Comparison of ENCODE assay signal across 18 cellular contexts in the genomic region with DNA sequence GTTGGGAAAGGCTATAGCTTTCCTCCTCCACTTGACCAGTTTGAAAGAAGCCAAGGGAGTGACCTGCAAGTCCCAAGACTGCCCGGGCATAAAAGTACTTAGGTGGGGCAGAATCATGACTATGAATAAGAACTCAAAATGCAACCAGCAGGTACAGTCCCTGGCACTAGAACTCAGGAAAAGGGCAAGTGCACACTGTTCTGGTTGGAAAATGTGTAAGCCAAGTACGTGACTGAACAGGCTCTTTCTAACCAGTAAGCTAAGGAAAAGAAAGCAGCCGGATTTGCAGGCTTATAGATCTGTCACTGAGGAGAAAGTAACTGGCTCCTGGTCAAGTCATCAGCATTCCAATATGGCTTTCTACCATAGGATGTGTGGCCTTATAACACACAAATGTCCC.
DNase-seq lines count a peak whose midpoint lies in the region; ATAC-seq, FAIRE-seq and TF ChIP-seq lines count a peak whose summit lies in the region.
"Had no signal": no experiment of that assay in that cellular context is flagged by ENCODE, and none has a peak within 500 bp of the region (broad histone marks: within the 10 kb centered on the region; RNA-seq: fewer than 3 reads in every experiment).

No MANE protein-coding gene starts in this region.

- TF ChIP-seq POLR2A in HepG2 (IDR thresholded peaks at IDR 0.05; ENCODE audit: insufficient read depth in 1 of 2, low read depth in 2 of 2, low read length in 2 of 2): no peak
- no peak for TF ChIP-seq POLR2A in erythroblast (IDR thresholded peaks at IDR 0.05; ENCODE audit: low read length)

- no peaks in the 10 kb centered on the region for H3K27me3 Mint-ChIP-seq in astrocyte (ENCODE audit: low read depth, unreplicated experiment)
- H3K27me3 Mint-ChIP-seq: B cell had no signal

- no peak overlapping the region for H3K4me2 ChIP-seq in astrocyte (ENCODE audit: low read length)
- peak overlapping the region; percentile 54 for H3K4me2 ChIP-seq in HepG2 (ENCODE audit: low read depth, low read length)

- no peaks in the 10 kb centered on the region for H4K20me1 ChIP-seq in astrocyte (ENCODE audit: insufficient read depth, low read length)
- H4K20me1 ChIP-seq in HepG2 (ENCODE audit: insufficient read depth, low read length): no peaks in the 10 kb centered on the region

- intact Hi-C loops in HepG2 (cut with micrococcal nuclease; ENCODE audit: unreplicated experiment): no loop called here

- H3K4me3 ChIP-seq in astrocyte (ENCODE audit: insufficient read depth, low read depth, low read length) (no peak overlapping the region), HepG2 (replicated peaks in 1 of 3; ENCODE audit: insufficient read depth in 1 of 3, low read depth in 2 of 3, low read length in 3 of 3) (peak overlapping the region in 1 of 3 experiments; percentile 13; a peak in 2 of 6 replicates)
- H3K4me3 ChIP-seq: K562 had no signal

- H3K4me1 ChIP-seq in astrocyte (ENCODE audit: insufficient read depth, low read length): peaks cover 13% of the 10 kb centered on the region
- H3K4me1 ChIP-seq in HepG2 (ENCODE audit: insufficient read depth, low read length): peaks cover 46% of the 10 kb centered on the region

- POLR2A ChIA-PET in HepG2 (lab: Yijun Ruan, JAX): no interaction called here

- H3K9me3 ChIP-seq in astrocyte (ENCODE audit: insufficient read depth, low read depth, low read length): no peaks in the 10 kb centered on the region
- no peaks in the 10 kb centered on the region for H3K9me3 ChIP-seq in HepG2 (ENCODE audit: low read length)

- H3K9ac ChIP-seq in astrocyte (ENCODE audit: low read length): no peak overlapping the region
- no peak overlapping the region for H3K9ac ChIP-seq in HepG2 (ENCODE audit: insufficient read depth, low read depth, low read length)

- no peak overlapping the region for H3K4me3 Mint-ChIP-seq in astrocyte (ENCODE audit: unreplicated experiment)
- no peak overlapping the region for H3K4me3 Mint-ChIP-seq in stimulated activated effector memory CD8-positive, alpha-beta T cell treated with anti-CD3 and anti-CD28 coated beads, Interleukin-12 subunit alpha, Interleukin-12 subunit beta, amount 100 ng/mL, for 72 hours
- H3K4me3 Mint-ChIP-seq: B cell had no signal

- H2AFZ ChIP-seq in astrocyte (ENCODE audit: low read depth, low read length) (peak overlapping the region; percentile 24), HepG2 (ENCODE audit: low read length) (no peak overlapping the region)

- no peak overlapping the region for H3K27ac Mint-ChIP-seq in astrocyte (ENCODE audit: unreplicated experiment)
- no peak overlapping the region for H3K27ac Mint-ChIP-seq in stimulated activated effector memory CD8-positive, alpha-beta T cell treated with anti-CD3 and anti-CD28 coated beads, Interleukin-12 subunit alpha, Interleukin-12 subunit beta, amount 100 ng/mL, for 72 hours
- H3K27ac Mint-ChIP-seq: B cell had no signal

- BruUV-seq in HepG2 (replicated peaks; lab: Mats Ljungman, UMichigan): no TSS peak

- no peak for TF ChIP-seq RAD21 in HepG2 (CRISPR knock-in tag; IDR thresholded peaks at IDR 0.05)

- in situ Hi-C loops in HepG2 (cut with HindIII; ENCODE audit: extremely low pct_ligation_motif_present, low pct_unique_long_range_greater_than_20kb): no loop called here

- no peaks in the 10 kb centered on the region for H3K27me3 ChIP-seq in astrocyte (ENCODE audit: insufficient read depth, low read length)
- H3K27me3 ChIP-seq in HepG2 (ENCODE audit: control insufficient read depth in 1 of 2, insufficient read depth in 2 of 2, low read length in 2 of 2): no peaks in the 10 kb centered on the region

- peaks cover 10% of the 10 kb centered on the region for H3K4me1 Mint-ChIP-seq in astrocyte (ENCODE audit: low read depth, unreplicated experiment)
- H3K4me1 Mint-ChIP-seq in stimulated activated effector memory CD8-positive, alpha-beta T cell treated with anti-CD3 and anti-CD28 coated beads, Interleukin-12 subunit alpha, Interleukin-12 subunit beta, amount 100 ng/mL, for 72 hours: peaks cover 10% of the 10 kb centered on the region

- no peaks in the 10 kb centered on the region for H3K36me3 Mint-ChIP-seq in astrocyte (ENCODE audit: low read depth, unreplicated experiment)
- H3K36me3 Mint-ChIP-seq in stimulated activated effector memory CD8-positive, alpha-beta T cell treated with anti-CD3 and anti-CD28 coated beads, Interleukin-12 subunit alpha, Interleukin-12 subunit beta, amount 100 ng/mL, for 72 hours: no peaks in the 10 kb centered on the region

- H3K36me3 ChIP-seq in astrocyte (ENCODE audit: insufficient read depth, low read length) (no peaks in the 10 kb centered on the region), HepG2 (replicated peaks in 1 of 2; ENCODE audit: control insufficient read depth in 1 of 2, insufficient read depth in 2 of 2, low read length in 2 of 2) (no peaks in the 10 kb centered on the region)

- no peak for TF ChIP-seq CTCF in astrocyte (IDR thresholded peaks at IDR 0.05; ENCODE audit: insufficient read depth, low read depth, low read length)
- no peak for TF ChIP-seq CTCF in HepG2 (CRISPR knock-in tag; IDR thresholded peaks at IDR 0.05)
- TF ChIP-seq CTCF in GM10266 (IDR thresholded peaks at IDR 0.05; ENCODE audit: control insufficient read depth, insufficient read depth, low read depth, missing control alignments): no peak

- H3K79me2 ChIP-seq in astrocyte (ENCODE audit: insufficient read depth, low read length) (no peaks in the 10 kb centered on the region), HepG2 (ENCODE audit: insufficient read depth, low read length) (no peaks in the 10 kb centered on the region)

- DNase-seq in astrocyte (ENCODE audit: low read depth): no peak
- DNase-seq in HepG2 (ENCODE audit: low spot score): no peak
- DNase-seq in stimulated activated effector memory CD8-positive, alpha-beta T cell treated with anti-CD3 and anti-CD28 coated beads, Interleukin-12 subunit alpha, Interleukin-12 subunit beta, amount 100 ng/mL, for 72 hours (ENCODE audit: low spot score in 2 of 2): no peak
- no peak for DNase-seq in GM10266 (ENCODE audit: extremely low spot score)
- DNase-seq in erythroblast (lab: John Stamatoyannopoulos, UW): no peak
- DNase-seq: COR-L47, DMS 273 treated with DMSO at 0.1 percent for 48 hours, GDM1, NCI-H1105 treated with DMSO at 0.1 percent for 48 hours, NCI-H1694, NCI-H510A, NCI-H748 treated with DMSO at 0.1 percent for 48 hours, OCI-M1, RPMI8226 had no signal

- 36% methylated on average over 3 of the region's 3 CpGs for WGBS in HepG2 (ENCODE audit: low lambda C conversion rate)

- FAIRE-seq in astrocyte (lab: Jason Lieb, UNC): no peak
- FAIRE-seq in HepG2 (lab: Jason Lieb, UNC): no peak
- FAIRE-seq: K562 had no signal

- ATAC-seq in esophagus mucosa: peak; percentile 97
- peak; percentile 54 for ATAC-seq in HepG2
- no peak for ATAC-seq in stimulated activated effector memory CD8-positive, alpha-beta T cell treated with anti-CD3 and anti-CD28 coated beads, Interleukin-12 subunit alpha, Interleukin-12 subunit beta, amount 100 ng/mL, for 72 hours
- ATAC-seq in GM21619 (IDR thresholded peaks at IDR 0.05; ENCODE audit: unreplicated experiment): no peak
- ATAC-seq: K562 had no signal

- H3K9me3 Mint-ChIP-seq in astrocyte (ENCODE audit: unreplicated experiment): peaks cover 2% of the 10 kb centered on the region
- no peaks in the 10 kb centered on the region for H3K9me3 Mint-ChIP-seq in stimulated activated effector memory CD8-positive, alpha-beta T cell treated with anti-CD3 and anti-CD28 coated beads, Interleukin-12 subunit alpha, Interleukin-12 subunit beta, amount 100 ng/mL, for 72 hours

- TF ChIP-seq EP300 in HepG2 (IDR thresholded peaks at IDR 0.05; ENCODE audit: low read depth in 2 of 2, low read length in 2 of 2) (no peak), HepG2 (CRISPR knock-in tag; IDR thresholded peaks at IDR 0.05; ENCODE audit: borderline replicate concordance) (no peak)

- CTCF ChIA-PET in HepG2 (lab: Yijun Ruan, JAX; ENCODE audit: low intra/inter-chr PET ratio, low total read pairs): no interaction called here

- no peak overlapping the region for H3K27ac ChIP-seq in astrocyte (ENCODE audit: low read depth, low read length)
- H3K27ac ChIP-seq in HepG2 (ENCODE audit: extremely low read length, insufficient read depth, low read length): no peak overlapping the region

TF ChIP-seq in HepG2, 621 proteins besides CTCF, POLR2A, EP300 and RAD21:
- TF ChIP-seq RBAK (CRISPR knock-in tag; IDR thresholded peaks at IDR 0.05): no peak
- TF ChIP-seq PHF5A (CRISPR knock-in tag; IDR thresholded peaks at IDR 0.05; ENCODE audit: low read depth, unreplicated experiment): no peak
- TF ChIP-seq ZNF138 (CRISPR knock-in tag; IDR thresholded peaks at IDR 0.05; ENCODE audit: low read depth): no peak
- TF ChIP-seq, protein P1, sequence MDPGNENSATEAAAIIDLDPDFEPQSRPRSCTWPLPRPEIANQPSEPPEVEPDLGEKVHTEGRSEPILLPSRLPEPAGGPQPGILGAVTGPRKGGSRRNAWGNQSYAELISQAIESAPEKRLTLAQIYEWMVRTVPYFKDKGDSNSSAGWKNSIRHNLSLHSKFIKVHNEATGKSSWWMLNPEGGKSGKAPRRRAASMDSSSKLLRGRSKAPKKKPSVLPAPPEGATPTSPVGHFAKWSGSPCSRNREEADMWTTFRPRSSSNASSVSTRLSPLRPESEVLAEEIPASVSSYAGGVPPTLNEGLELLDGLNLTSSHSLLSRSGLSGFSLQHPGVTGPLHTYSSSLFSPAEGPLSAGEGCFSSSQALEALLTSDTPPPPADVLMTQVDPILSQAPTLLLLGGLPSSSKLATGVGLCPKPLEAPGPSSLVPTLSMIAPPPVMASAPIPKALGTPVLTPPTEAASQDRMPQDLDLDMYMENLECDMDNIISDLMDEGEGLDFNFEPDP (CRISPR knock-in tag; conservative IDR thresholded peaks at IDR 0.05): no peak
- TF ChIP-seq ZNF274 (CRISPR knock-in tag; IDR thresholded peaks at IDR 0.05): no peak
- TF ChIP-seq GATAD1 (CRISPR knock-in tag; IDR thresholded peaks at IDR 0.05): no peak
- no peak for TF ChIP-seq ATF1 (CRISPR knock-in tag; IDR thresholded peaks at IDR 0.05)
- TF ChIP-seq FOXO1 (CRISPR knock-in tag; IDR thresholded peaks at IDR 0.05): no peak
- no peak for TF ChIP-seq HDAC6 (IDR thresholded peaks at IDR 0.05; ENCODE audit: low read depth, low read length)
- no peak for TF ChIP-seq TSC22D2 (CRISPR knock-in tag; IDR thresholded peaks at IDR 0.05; ENCODE audit: borderline replicate concordance)
- TF ChIP-seq, protein P2, sequence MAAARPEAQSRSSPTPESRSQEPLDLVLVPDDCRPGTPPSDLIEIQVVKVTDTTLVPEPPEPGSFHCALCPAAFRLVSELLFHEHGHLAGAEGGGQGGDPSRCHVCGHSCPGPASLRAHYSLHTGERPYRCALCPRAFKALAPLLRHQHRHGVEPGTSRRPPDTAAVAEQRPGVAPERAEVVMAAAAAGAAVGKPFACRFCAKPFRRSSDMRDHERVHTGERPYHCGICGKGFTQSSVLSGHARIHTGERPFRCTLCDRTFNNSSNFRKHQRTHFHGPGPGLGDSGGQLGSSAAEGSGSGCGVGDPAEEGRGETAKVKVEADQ (CRISPR knock-in tag; IDR thresholded peaks at IDR 0.05; ENCODE audit: borderline replicate concordance): no peak
- TF ChIP-seq HNRNPK (IDR thresholded peaks at IDR 0.05; ENCODE audit: low read depth, low read length, poor library complexity, severe bottlenecking): no peak

Comparison
In these comparisons a context has a peak if more than half of its experiments do, and no peak if none do; other contexts are left out.
1. ATAC-seq: peak in esophagus mucosa (single experiment) and HepG2 (single experiment); none in stimulated activated effector memory CD8-positive, alpha-beta T cell treated with anti-CD3 and anti-CD28 coated beads, Interleukin-12 subunit alpha, Interleukin-12 subunit beta, amount 100 ng/mL, for 72 hours (single experiment) and GM21619 (single experiment).